In the genomic region with DNA sequence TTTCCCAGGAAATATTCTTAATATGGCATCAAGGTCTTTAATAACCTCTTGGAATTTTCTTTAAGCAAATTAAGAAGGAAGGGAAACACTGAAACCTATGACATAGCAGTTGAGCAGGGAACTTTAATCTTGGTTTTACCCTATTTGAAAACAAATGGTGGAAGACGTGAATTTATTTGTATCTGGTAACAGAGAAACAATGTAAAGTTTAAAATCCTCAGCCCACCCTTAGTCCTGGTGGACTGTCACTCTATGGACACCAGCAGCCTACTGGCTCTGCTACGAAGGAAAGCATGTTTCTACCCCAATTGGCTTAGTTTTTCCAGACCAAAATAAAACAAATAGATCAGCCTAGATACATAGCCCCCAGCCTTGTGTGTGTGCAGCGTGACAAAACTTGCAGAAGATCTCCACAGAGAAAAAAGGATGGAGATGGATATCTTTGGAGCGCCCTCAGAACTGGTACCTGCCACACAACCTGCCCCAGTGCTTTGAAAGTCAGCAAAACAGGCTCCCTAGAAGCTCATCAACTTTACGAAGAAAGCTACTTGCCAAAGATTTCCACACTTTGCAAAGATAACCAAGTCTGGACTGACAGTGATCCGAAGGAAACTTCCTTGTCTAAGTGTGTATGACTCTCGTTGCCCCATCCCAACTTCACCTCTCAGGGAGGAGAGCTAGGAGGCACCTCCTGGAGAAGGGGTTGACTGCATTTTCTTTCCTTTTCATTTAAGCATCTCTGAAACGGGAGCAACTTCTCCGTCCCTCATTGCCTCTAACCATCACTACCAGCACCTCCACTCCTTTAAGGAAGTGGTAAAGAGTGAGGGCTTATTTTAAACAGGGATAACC, we compare ENCODE assay signal across 9 cellular contexts. TPM values are rescaled to one million over a fixed set of nuclear protein-coding genes. Genes with fewer than 3 reads are reported as not detected.
DNase-seq lines count a peak whose midpoint lies in the region; ATAC-seq and TF ChIP-seq lines count a peak whose summit lies in the region.
"Had no signal": no experiment of that assay in that cellular context is flagged by ENCODE, and none has a peak within 500 bp of the region (broad histone marks: within the 10 kb centered on the region; RNA-seq: fewer than 3 reads in every experiment).

No MANE protein-coding gene starts in this region.

- TF ChIP-seq CTCF in brain microvascular endothelial cell (IDR thresholded peaks at IDR 0.05; ENCODE audit: low read depth, low read length, missing control alignments) (no peak), tibial nerve (IDR thresholded peaks at IDR 0.05) (no peak), foreskin keratinocyte (conservative IDR thresholded peaks at IDR 0.05) (no peak)

- ATAC-seq in activated T-cell treated with anti-CD3 and anti-CD28 coated beads, Interleukin-2, amount 50 U/mL, for 4 hours: no peak
- ATAC-seq in GM18520 (IDR thresholded peaks at IDR 0.05; ENCODE audit: unreplicated experiment) (no peak), foreskin keratinocyte (no peak)

- H3K4me3 Mint-ChIP-seq in activated T-cell treated with anti-CD3 and anti-CD28 coated beads, Interleukin-2, amount 50 U/mL, for 4 hours: peak overlapping the region; percentile 72

- H3K9ac ChIP-seq in mesendoderm (ENCODE audit: low read length): no peak overlapping the region

- no peaks in the 10 kb centered on the region for H3K79me1 ChIP-seq in mesendoderm (ENCODE audit: low read length)

- H3K9me3 Mint-ChIP-seq in activated T-cell treated with anti-CD3 and anti-CD28 coated beads, Interleukin-2, amount 50 U/mL, for 4 hours: no peaks in the 10 kb centered on the region

- H3K4me2 ChIP-seq in mesendoderm (ENCODE audit: low read length): no peak overlapping the region

- H3K4me3 ChIP-seq in brain microvascular endothelial cell (ENCODE audit: low read depth, low read length) (peak overlapping the region; percentile 20), mesendoderm (ENCODE audit: low read length) (no peak overlapping the region), tibial nerve (peak overlapping the region; percentile 64 to 85 (median 78))

- TF ChIP-seq POLR2A in tibial nerve (IDR thresholded peaks at IDR 0.05): no peak

- H3K27me3 ChIP-seq in brain microvascular endothelial cell (replicated peaks) (no peaks in the 10 kb centered on the region), mesendoderm (ENCODE audit: insufficient read depth, low read length, poor library complexity) (peaks cover 27% of the 10 kb centered on the region), tibial nerve (no peaks in the 10 kb centered on the region), foreskin keratinocyte (peaks cover 98% of the 10 kb centered on the region)

- H3K79me2 ChIP-seq in mesendoderm (ENCODE audit: control insufficient read depth, insufficient read depth, low read length): no peaks in the 10 kb centered on the region

- no peak overlapping the region for H3K4ac ChIP-seq in mesendoderm (ENCODE audit: low read depth, low read length)

- H3K36me3 ChIP-seq in brain microvascular endothelial cell (replicated peaks): peaks cover 26% of the 10 kb centered on the region
- no peaks in the 10 kb centered on the region for H3K36me3 ChIP-seq in mesendoderm (ENCODE audit: control insufficient read depth, insufficient read depth, low read length)
- no peaks in the 10 kb centered on the region for H3K36me3 ChIP-seq in tibial nerve

- H3K56ac ChIP-seq in mesendoderm (ENCODE audit: low read length): peak overlapping the region; percentile 5

- H3K27ac ChIP-seq in brain microvascular endothelial cell (peak overlapping the region; percentile 99), mesendoderm (ENCODE audit: low read depth, low read length) (no peak overlapping the region), tibial nerve (peak overlapping the region; percentile 96 to 100 (median 98)), foreskin keratinocyte (no peak overlapping the region)

- H3K27me3 Mint-ChIP-seq in activated T-cell treated with anti-CD3 and anti-CD28 coated beads, Interleukin-2, amount 50 U/mL, for 4 hours (ENCODE audit: low read depth): peaks cover 55% of the 10 kb centered on the region

- no peak for DNase-seq in activated T-cell treated with anti-CD3 and anti-CD28 coated beads, Interleukin-2, amount 50 U/mL, for 4 hours
- no peak for DNase-seq in activated T-cell treated with anti-CD3 and anti-CD28 coated beads, Interleukin-2, amount 50 U/mL, for 48 hours
- no peak for DNase-seq in brain microvascular endothelial cell
- no peak for DNase-seq in mesendoderm
- no peak for DNase-seq in tibial nerve (ENCODE audit: low spot score in 2 of 2)
- no peak for DNase-seq in foreskin keratinocyte
- DNase-seq in NCI-H748 (lab: John Stamatoyannopoulos, UW; ENCODE audit: unreplicated experiment): no peak
- DNase-seq: NCI-H510A treated with DMSO at 0.1 percent for 48 hours had no signal

- WGBS in mesendoderm (ENCODE audit: extremely low coverage, insufficient coverage, low lambda C conversion rate): no CpG with 5 or more reads among the region's 9 CpGs
- 29 to 38% methylated on average over 9 of the region's 9 CpGs for WGBS in tibial nerve, 2 donors

- H3K36me3 Mint-ChIP-seq in activated T-cell treated with anti-CD3 and anti-CD28 coated beads, Interleukin-2, amount 50 U/mL, for 4 hours (ENCODE audit: insufficient read depth): peaks cover 5% of the 10 kb centered on the region

- H3K4me1 ChIP-seq in mesendoderm (ENCODE audit: control insufficient read depth, low read depth, low read length): peaks cover 18% of the 10 kb centered on the region
- H3K4me1 ChIP-seq in tibial nerve: peaks cover 0 to 55% (median 14%) of the 10 kb centered on the region in 4 donors
- H3K4me1 ChIP-seq in foreskin keratinocyte: peaks cover under 1% of the 10 kb centered on the region

- H4K5ac ChIP-seq in mesendoderm (ENCODE audit: low read length): no peak overlapping the region

- no peaks in the 10 kb centered on the region for H3K9me3 ChIP-seq in tibial nerve

- H3K18ac ChIP-seq in mesendoderm (ENCODE audit: low read length): no peak overlapping the region

- H4K8ac ChIP-seq in mesendoderm (ENCODE audit: low read depth, low read length): no peak overlapping the region

- no peak overlapping the region for H2AK5ac ChIP-seq in mesendoderm (ENCODE audit: low read length)

- TF ChIP-seq EP300 in tibial nerve (IDR thresholded peaks at IDR 0.05): no peak

- peaks cover 62% of the 10 kb centered on the region for H3K4me1 Mint-ChIP-seq in activated T-cell treated with anti-CD3 and anti-CD28 coated beads, Interleukin-2, amount 50 U/mL, for 4 hours (ENCODE audit: low read depth)

- H2BK120ac ChIP-seq in mesendoderm (ENCODE audit: low read depth, low read length): peak overlapping the region; percentile 35

- in situ Hi-C loops in brain microvascular endothelial cell (cut with HindIII; ENCODE audit: low pct_ligation_motif_present, low sequenced_read_pairs): loop anchor here (25.0 kb wide), 1 partner anchor 1250 kb away; no protein-coding TSS in a partner anchor

- no peak overlapping the region for H2BK5ac ChIP-seq in mesendoderm (ENCODE audit: low read length)

- no peak overlapping the region for H2BK15ac ChIP-seq in mesendoderm (replicated peaks; ENCODE audit: low read depth)

- no peak overlapping the region for H3K23ac ChIP-seq in mesendoderm (ENCODE audit: low read length)

RNA-seq across cellular contexts. Expression of gene ZEB2, which starts 7.3 kb away (rescaled TPM):
- 10 to 100 TPM; 14.4 to 35.9 (median 25.1) TPM for total RNA-seq in activated T-cell treated with anti-CD3 and anti-CD28 coated beads, Interleukin-2, amount 50 U/mL, for 4 hours
- polyA plus RNA-seq in mesendoderm (2013, experiment 1 of 2): 0.74 TPM
- 0.83 TPM for polyA plus RNA-seq in mesendoderm (2013, experiment 2 of 2)
- total RNA-seq in tibial nerve (100 to 1,000 TPM; 148 to 290 (median 218) TPM), foreskin keratinocyte (0.03 and 0.11 TPM in 2 replicates)
- polyA plus RNA-seq in foreskin keratinocyte: 0.08 TPM in 2 replicates

Comparison
In these comparisons a context has a peak if more than half of its experiments do, and no peak if none do; other contexts are left out.
1. H3K27ac ChIP-seq: peak in brain microvascular endothelial cell (single experiment) and tibial nerve (4 of 4); none in mesendoderm (single experiment) and foreskin keratinocyte (single experiment).
2. RNA of gene ZEB2, which starts 7.3 kb away (total RNA-seq): 148 to 290 TPM in tibial nerve and 14.4 to 35.9 TPM in activated T-cell treated with anti-CD3 and anti-CD28 coated beads, Interleukin-2, amount 50 U/mL, for 4 hours; 0.03 to 0.11 TPM in foreskin keratinocyte; every median in the first group is over 10 times any median in the second.